Comparison of ENCODE assay signal across 10 cellular contexts in the genomic region with DNA sequence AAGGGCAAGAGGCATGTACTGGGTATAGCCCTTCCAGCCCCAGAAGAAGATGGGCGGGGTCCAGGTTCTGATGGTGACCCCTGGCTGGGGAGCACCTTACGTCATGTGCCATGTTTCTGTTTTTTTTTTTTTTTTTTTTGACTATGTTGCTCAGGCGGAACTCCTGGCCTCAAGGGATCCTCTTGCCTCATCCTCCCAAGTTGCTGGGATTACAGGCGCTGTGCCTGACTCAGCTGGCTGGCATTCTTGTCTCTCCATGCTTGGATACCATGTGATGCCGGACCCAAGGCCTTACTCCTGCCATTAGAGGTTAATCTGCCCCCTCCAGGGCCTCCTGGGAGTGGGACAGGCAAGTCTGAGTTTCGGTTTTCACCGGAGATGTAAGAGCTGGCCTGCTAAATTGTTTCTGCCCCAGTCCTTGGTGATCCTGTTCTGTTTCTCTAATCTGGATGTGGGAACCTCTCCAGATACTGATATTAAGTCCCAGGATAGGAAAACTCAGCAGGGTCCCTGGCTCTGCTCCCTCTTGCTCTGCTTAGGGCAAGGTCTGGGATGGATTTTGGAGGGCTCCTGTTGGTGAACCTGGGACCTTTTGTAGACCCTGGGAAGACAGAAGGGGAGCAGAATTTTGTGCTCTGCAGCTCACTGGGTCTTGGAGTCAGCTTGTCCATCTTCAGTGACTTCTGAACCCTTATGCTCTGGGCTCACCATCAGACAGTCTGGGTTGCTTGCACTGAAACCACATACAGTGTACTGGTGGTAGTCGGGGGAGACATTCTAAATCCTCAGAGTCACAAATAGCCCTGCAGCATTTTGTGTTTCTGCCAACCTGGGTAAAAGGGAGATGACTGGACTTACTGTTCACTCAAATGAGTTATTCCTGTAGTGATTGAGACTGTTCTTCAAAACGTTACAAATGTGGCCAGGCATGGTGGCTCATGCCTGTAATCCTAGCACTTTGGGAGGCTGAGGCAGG. TPM values are rescaled to one million over a fixed set of nuclear protein-coding genes. Genes with fewer than 3 reads are reported as not detected.
DNase-seq lines count a peak whose midpoint lies in the region; ATAC-seq, FAIRE-seq and TF ChIP-seq lines count a peak whose summit lies in the region.
"Had no signal": no experiment of that assay in that cellular context is flagged by ENCODE, and none has a peak within 500 bp of the region (broad histone marks: within the 10 kb centered on the region; RNA-seq: fewer than 3 reads in every experiment).

No MANE protein-coding gene starts in this region.

- peak overlapping the region; percentile 99 for H3K27ac Mint-ChIP-seq in astrocyte (ENCODE audit: unreplicated experiment)
- H3K27ac Mint-ChIP-seq: activated naive CD4-positive, alpha-beta T cell treated with anti-CD3 and anti-CD28 coated beads, Interleukin-2, amount 50 U/mL, for 24 hours had no signal

- H3K4me2 ChIP-seq in astrocyte (ENCODE audit: low read length) (peak overlapping the region; percentile 81), hepatocyte (peak overlapping the region; percentile 65)

- H3K79me2 ChIP-seq in astrocyte (ENCODE audit: insufficient read depth, low read length) (peaks cover 85% of the 10 kb centered on the region), hepatocyte (peaks cover 85% of the 10 kb centered on the region)

- ATAC-seq in HG02588 (IDR thresholded peaks at IDR 0.05; ENCODE audit: unreplicated experiment) (no peak), HG03039 (IDR thresholded peaks at IDR 0.05; ENCODE audit: unreplicated experiment) (no peak), GM18517 (IDR thresholded peaks at IDR 0.05; ENCODE audit: unreplicated experiment) (no peak)

- H2AFZ ChIP-seq in astrocyte (ENCODE audit: low read depth, low read length) (no peak overlapping the region), hepatocyte (no peak overlapping the region)

- peaks cover 84% of the 10 kb centered on the region for H3K4me1 Mint-ChIP-seq in astrocyte (ENCODE audit: low read depth, unreplicated experiment)
- H3K4me1 Mint-ChIP-seq: activated naive CD4-positive, alpha-beta T cell treated with anti-CD3 and anti-CD28 coated beads, Interleukin-2, amount 50 U/mL, for 24 hours had no signal

- peak; percentile 94 for FAIRE-seq in astrocyte (lab: Jason Lieb, UNC)

- no peaks in the 10 kb centered on the region for H3K36me3 ChIP-seq in HEK293 (ENCODE audit: control insufficient read depth in 2 of 2, insufficient read depth in 1 of 2, low read length in 2 of 2)
- no peaks in the 10 kb centered on the region for H3K36me3 ChIP-seq in astrocyte (ENCODE audit: insufficient read depth, low read length)
- H3K36me3 ChIP-seq in hepatocyte (replicated peaks; ENCODE audit: insufficient read depth, low read depth), result no peaks in the 10 kb centered on the region
- H3K36me3 ChIP-seq in suprapubic skin, result no peaks in the 10 kb centered on the region

- TF ChIP-seq EP300 in suprapubic skin (IDR thresholded peaks at IDR 0.05), result no peak

- no peaks in the 10 kb centered on the region for H3K9me2 ChIP-seq in hepatocyte (replicated peaks; ENCODE audit: insufficient read depth)

- H3K4me3 ChIP-seq in HEK293 (ENCODE audit: low read depth, low read length), result no peak overlapping the region
- peak overlapping the region; percentile 12 for H3K4me3 ChIP-seq in astrocyte (ENCODE audit: insufficient read depth, low read depth, low read length)
- H3K4me3 ChIP-seq in hepatocyte, result no peak overlapping the region
- no peak overlapping the region for H3K4me3 ChIP-seq in suprapubic skin

- peak overlapping the region; percentile 88 for H3K9ac ChIP-seq in astrocyte (ENCODE audit: low read length)

- H4K20me1 ChIP-seq in astrocyte (ENCODE audit: insufficient read depth, low read length), result no peaks in the 10 kb centered on the region
- H4K20me1 ChIP-seq in hepatocyte (ENCODE audit: insufficient read depth, poor library complexity, severe bottlenecking), result no peaks in the 10 kb centered on the region

- H3K36me3 Mint-ChIP-seq in astrocyte (ENCODE audit: low read depth, unreplicated experiment), result peaks cover 18% of the 10 kb centered on the region
- H3K36me3 Mint-ChIP-seq: activated naive CD4-positive, alpha-beta T cell treated with anti-CD3 and anti-CD28 coated beads, Interleukin-2, amount 50 U/mL, for 24 hours had no signal

- H3K27ac ChIP-seq in HEK293 (ENCODE audit: extremely low read depth, low read depth, low read length) (no peak overlapping the region), astrocyte (ENCODE audit: low read depth, low read length) (peak overlapping the region; percentile 100), hepatocyte (peak overlapping the region; percentile 94), suprapubic skin (peak overlapping the region; percentile 75)

- H3K4me3 Mint-ChIP-seq in astrocyte (ENCODE audit: unreplicated experiment), result peak overlapping the region; percentile 70
- H3K4me3 Mint-ChIP-seq: activated naive CD4-positive, alpha-beta T cell treated with anti-CD3 and anti-CD28 coated beads, Interleukin-2, amount 50 U/mL, for 24 hours had no signal

- CTCF ChIA-PET in HEK293 (lab: Yijun Ruan, JAX), result interaction anchor here (0.6 to 1.0 kb wide), 4 partner anchors 18 to 86 kb away, joined by 3 to 8 read pairs (median 3); a partner anchor contains a TSS

- DNase-seq in astrocyte (ENCODE audit: low read depth), result peak; percentile 97
- peak; percentile 87 for DNase-seq in hepatocyte (ENCODE audit: low spot score)
- DNase-seq in suprapubic skin (ENCODE audit: low spot score in 2 of 2), result peak; percentile 88
- no peak for DNase-seq in activated effector memory CD4-positive, alpha-beta T cell treated with Interleukin-2 at 50 U/mL for 16 hours
- DNase-seq: NCI-H1930 had no signal

- POLR2A ChIA-PET in HEK293 (lab: Yijun Ruan, JAX), result interaction anchor here (2.4 kb wide), 1 partner anchor 45 kb away, joined by 15 read pairs; a partner anchor contains a TSS

- H3K4me1 ChIP-seq in HEK293 (ENCODE audit: control insufficient read depth, insufficient read depth, low read length) (peaks cover 6% of the 10 kb centered on the region), astrocyte (ENCODE audit: insufficient read depth, low read length) (peaks cover 76% of the 10 kb centered on the region), hepatocyte (ENCODE audit: insufficient read depth) (peaks cover 70% of the 10 kb centered on the region), suprapubic skin (peaks cover 51% of the 10 kb centered on the region)

- WGBS in hepatocyte (ENCODE audit: low lambda C conversion rate, missing lambda C conversion rate), result 63% methylated on average over 9 of the region's 9 CpGs
- 38% methylated on average over 9 of the region's 9 CpGs for WGBS in suprapubic skin

- no peaks in the 10 kb centered on the region for H3K9me3 Mint-ChIP-seq in astrocyte (ENCODE audit: unreplicated experiment)
- H3K9me3 Mint-ChIP-seq: activated naive CD4-positive, alpha-beta T cell treated with anti-CD3 and anti-CD28 coated beads, Interleukin-2, amount 50 U/mL, for 24 hours had no signal

- TF ChIP-seq POLR2A in suprapubic skin (IDR thresholded peaks at IDR 0.05), result no peak

- H3K27me3 Mint-ChIP-seq in astrocyte (ENCODE audit: low read depth, unreplicated experiment), result no peaks in the 10 kb centered on the region
- H3K27me3 Mint-ChIP-seq: activated naive CD4-positive, alpha-beta T cell treated with anti-CD3 and anti-CD28 coated beads, Interleukin-2, amount 50 U/mL, for 24 hours had no signal

- TF ChIP-seq CTCF in HEK293 (tag by site-specific recombination; IDR thresholded peaks at IDR 0.05) (no peak), astrocyte (IDR thresholded peaks at IDR 0.05; ENCODE audit: insufficient read depth, low read depth, low read length) (no peak), hepatocyte (IDR thresholded peaks at IDR 0.05; ENCODE audit: poor library complexity) (no peak), suprapubic skin (IDR thresholded peaks at IDR 0.05) (no peak)

- H3K9me3 ChIP-seq in HEK293 (ENCODE audit: control insufficient read depth, insufficient read depth, low read depth, low read length) (no peaks in the 10 kb centered on the region), astrocyte (ENCODE audit: insufficient read depth, low read depth, low read length) (no peaks in the 10 kb centered on the region), hepatocyte (ENCODE audit: low read depth) (no peaks in the 10 kb centered on the region), suprapubic skin (no peaks in the 10 kb centered on the region)

- H3K27me3 ChIP-seq in astrocyte (ENCODE audit: insufficient read depth, low read length), result no peaks in the 10 kb centered on the region
- H3K27me3 ChIP-seq in hepatocyte, result no peaks in the 10 kb centered on the region
- H3K27me3 ChIP-seq in suprapubic skin, result no peaks in the 10 kb centered on the region

TF ChIP-seq in HEK293, 187 proteins besides CTCF, POLR2A, EP300 and RAD21 (continues in another document):
- TF ChIP-seq ZNF140 (tag by site-specific recombination; IDR thresholded peaks at IDR 0.05) (no peak), ZNF585B (tag by site-specific recombination; IDR thresholded peaks at IDR 0.05) (no peak), GLIS2 (tag by site-specific recombination; IDR thresholded peaks at IDR 0.05) (peak; percentile 58), BCL11A (tag by site-specific recombination; IDR thresholded peaks at IDR 0.05; ENCODE audit: low read depth) (0 out of 2 replicates have a peak, but pooled peaks have one; percentile 10)
- TF ChIP-seq, protein P1, sequence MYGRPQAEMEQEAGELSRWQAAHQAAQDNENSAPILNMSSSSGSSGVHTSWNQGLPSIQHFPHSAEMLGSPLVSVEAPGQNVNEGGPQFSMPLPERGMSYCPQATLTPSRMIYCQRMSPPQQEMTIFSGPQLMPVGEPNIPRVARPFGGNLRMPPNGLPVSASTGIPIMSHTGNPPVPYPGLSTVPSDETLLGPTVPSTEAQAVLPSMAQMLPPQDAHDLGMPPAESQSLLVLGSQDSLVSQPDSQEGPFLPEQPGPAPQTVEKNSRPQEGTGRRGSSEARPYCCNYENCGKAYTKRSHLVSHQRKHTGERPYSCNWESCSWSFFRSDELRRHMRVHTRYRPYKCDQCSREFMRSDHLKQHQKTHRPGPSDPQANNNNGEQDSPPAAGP (tag by site-specific recombination; IDR thresholded peaks at IDR 0.05), result 0 out of 2 replicates have a peak, but pooled peaks have one; percentile 21

RNA-seq across cellular contexts. Expression of a gene that starts 45.1 kb away (rescaled TPM):
- total RNA-seq in astrocyte (506 and 728 TPM in 2 replicates), hepatocyte (108 and 127 TPM in 2 replicates), suprapubic skin (10 to 100 TPM; 50.4 to 71.3 (median 66.3) TPM)
- polyA plus RNA-seq in hepatocyte, result 159 and 162 TPM in 2 replicates

RNA-seq across cellular contexts. Expression of a gene that starts 49.8 kb away (rescaled TPM):
- total RNA-seq in astrocyte (53.5 and 54.9 TPM in 2 replicates), hepatocyte (19.1 and 22.0 TPM in 2 replicates), suprapubic skin (10 to 100 TPM; 19.6 to 33.2 (median 28.9) TPM)
- 7.4 and 9.3 TPM in 2 replicates for polyA plus RNA-seq in hepatocyte
